ENCODE assay signal across 14 cellular contexts in the genomic region with DNA sequence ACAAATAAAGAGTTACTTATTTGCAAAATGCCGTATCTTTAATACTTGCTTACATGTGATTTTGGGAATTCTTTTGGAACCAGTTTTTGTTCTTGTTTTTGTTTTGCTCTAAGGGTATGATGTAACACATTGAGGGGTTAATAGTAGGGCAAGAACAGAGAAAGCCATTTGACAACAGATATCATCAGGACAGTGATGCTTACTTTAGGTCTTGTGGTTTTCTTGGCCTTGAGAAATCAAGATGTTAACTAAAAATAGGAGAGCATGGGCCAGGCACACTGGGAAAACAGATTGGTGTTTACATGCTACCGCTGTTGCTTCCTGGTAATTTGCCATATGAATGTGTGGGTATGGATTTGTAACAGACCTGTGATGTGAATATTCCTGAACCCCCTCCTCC. TPM values are rescaled to one million over a fixed set of nuclear protein-coding genes. Genes with fewer than 3 reads are reported as not detected.
A peak's percentile ranks its signal among the peaks of the same experiment; 100 is the strongest.
DNase-seq lines count a peak whose midpoint lies in the region; ATAC-seq and TF ChIP-seq lines count a peak whose summit lies in the region.
"Had no signal": no experiment of that assay in that cellular context is flagged by ENCODE, and none has a peak within 500 bp of the region (broad histone marks: within the 10 kb centered on the region; RNA-seq: fewer than 3 reads in every experiment).

No MANE protein-coding gene starts in this region.

- no peaks in the 10 kb centered on the region for H3K36me3 Mint-ChIP-seq in CD4-positive, CD25-positive, alpha-beta regulatory T cell
- H3K36me3 Mint-ChIP-seq in HFFc6 (ENCODE audit: low read depth) (peaks cover 7% of the 10 kb centered on the region; the same call in 1 of the 2 replicates), osteocyte (ENCODE audit: unreplicated experiment) (peaks cover 2% of the 10 kb centered on the region), endothelial cell (ENCODE audit: low read depth, unreplicated experiment) (peaks cover 5% of the 10 kb centered on the region)

- H3K27me3 Mint-ChIP-seq in CD4-positive, CD25-positive, alpha-beta regulatory T cell: peaks cover 5% of the 10 kb centered on the region
- H3K27me3 Mint-ChIP-seq in HFFc6 (ENCODE audit: insufficient read depth): no peaks in the 10 kb centered on the region; the same call in 1 of the 2 replicates
- no peaks in the 10 kb centered on the region for H3K27me3 Mint-ChIP-seq in osteocyte (ENCODE audit: unreplicated experiment)
- peaks cover 10% of the 10 kb centered on the region for H3K27me3 Mint-ChIP-seq in endothelial cell (ENCODE audit: unreplicated experiment)
- H3K27me3 Mint-ChIP-seq: central memory CD8-positive, alpha-beta T cell had no signal

- peak overlapping the region in 2 of 4 donors; percentile 34 to 99 for H3K4me3 Mint-ChIP-seq in CD4-positive, CD25-positive, alpha-beta regulatory T cell
- H3K4me3 Mint-ChIP-seq in HFFc6: no peak overlapping the region
- H3K4me3 Mint-ChIP-seq in osteocyte (ENCODE audit: unreplicated experiment): no peak overlapping the region
- H3K4me3 Mint-ChIP-seq in endothelial cell (ENCODE audit: unreplicated experiment): no peak overlapping the region
- H3K4me3 Mint-ChIP-seq: central memory CD8-positive, alpha-beta T cell had no signal

- in situ Hi-C loops in ACHN (cut with HindIII; ENCODE audit: low pct_ligation_motif_present, low pct_unique_long_range_greater_than_20kb, low sequenced_read_pairs): no loop called here

- DNase-seq in CD4-positive, CD25-positive, alpha-beta regulatory T cell: no peak
- DNase-seq in HFFc6 (no peak), amniotic epithelial cell (ENCODE audit: low read depth) (peak; percentile 91), myocyte (ENCODE audit: low read depth) (peak; percentile 59), ACHN (no peak), osteocyte (ENCODE audit: extremely low spot score, unreplicated experiment) (no peak), endothelial cell (ENCODE audit: low spot score) (no peak)
- DNase-seq: activated CD4-positive, CD25-positive, alpha-beta regulatory T cell; esophagus squamous epithelium; NCI-H1930; right lobe of liver had no signal

- H3K9me3 Mint-ChIP-seq in CD4-positive, CD25-positive, alpha-beta regulatory T cell: no peaks in the 10 kb centered on the region
- H3K9me3 Mint-ChIP-seq in HFFc6: no peaks in the 10 kb centered on the region
- no peaks in the 10 kb centered on the region for H3K9me3 Mint-ChIP-seq in osteocyte (ENCODE audit: unreplicated experiment)
- no peaks in the 10 kb centered on the region for H3K9me3 Mint-ChIP-seq in endothelial cell (ENCODE audit: unreplicated experiment)
- H3K9me3 Mint-ChIP-seq: central memory CD8-positive, alpha-beta T cell had no signal

- peaks cover 30 to 73% (median 52%) of the 10 kb centered on the region in 4 donors for H3K4me1 Mint-ChIP-seq in CD4-positive, CD25-positive, alpha-beta regulatory T cell
- H3K4me1 Mint-ChIP-seq in HFFc6 (ENCODE audit: low read depth) (peaks cover 59% of the 10 kb centered on the region), osteocyte (ENCODE audit: unreplicated experiment) (peaks cover 49% of the 10 kb centered on the region), endothelial cell (ENCODE audit: unreplicated experiment) (peaks cover 12% of the 10 kb centered on the region)

- peaks cover 25% of the 10 kb centered on the region for H3K4me1 ChIP-seq in CD4-positive, CD25-positive, alpha-beta regulatory T cell (ENCODE audit: control insufficient read depth, insufficient read depth, low read length, poor library complexity, severe bottlenecking)

- H3K9me3 ChIP-seq in CD4-positive, CD25-positive, alpha-beta regulatory T cell (ENCODE audit: control insufficient read depth in 2 of 2, low read length in 2 of 2): no peaks in the 10 kb centered on the region
- H3K9me3 ChIP-seq: esophagus squamous epithelium, right lobe of liver had no signal

- H3K27me3 ChIP-seq in CD4-positive, CD25-positive, alpha-beta regulatory T cell (ENCODE audit: control insufficient read depth, insufficient read depth, low read length): no peaks in the 10 kb centered on the region
- H3K27me3 ChIP-seq: esophagus squamous epithelium, right lobe of liver had no signal

- peak overlapping the region in 2 of 3 donors; percentile 0 to 54 for H3K27ac Mint-ChIP-seq in CD4-positive, CD25-positive, alpha-beta regulatory T cell
- 0 out of 2 replicates have a peak overlapping the region, but pooled peaks have one; percentile 12 for H3K27ac Mint-ChIP-seq in HFFc6
- H3K27ac Mint-ChIP-seq in osteocyte (ENCODE audit: unreplicated experiment): no peak overlapping the region
- no peak overlapping the region for H3K27ac Mint-ChIP-seq in endothelial cell (ENCODE audit: unreplicated experiment)

- H3K4me3 ChIP-seq in CD4-positive, CD25-positive, alpha-beta regulatory T cell (ENCODE audit: low read depth, low read length): peak overlapping the region; percentile 18
- H3K4me3 ChIP-seq: right lobe of liver had no signal

- H3K36me3 ChIP-seq in CD4-positive, CD25-positive, alpha-beta regulatory T cell (ENCODE audit: control insufficient read depth, insufficient read depth, low read length): no peaks in the 10 kb centered on the region
- H3K36me3 ChIP-seq: esophagus squamous epithelium, right lobe of liver had no signal

- no peak overlapping the region for H3K27ac ChIP-seq in CD4-positive, CD25-positive, alpha-beta regulatory T cell (ENCODE audit: insufficient read depth, low read length, poor library complexity, severe bottlenecking)
- H3K27ac ChIP-seq: right lobe of liver had no signal

- ATAC-seq in CD4-positive, CD25-positive, alpha-beta regulatory T cell (ENCODE audit: low read depth in 2 of 2): no peak
- no peak for ATAC-seq in HG02852 (IDR thresholded peaks at IDR 0.05; ENCODE audit: unreplicated experiment)
- ATAC-seq: right lobe of liver, SK-N-SH treated with all-trans-retinoic acid at 6 μM for 48 hours had no signal

- TF ChIP-seq CTCF in HFFc6 (IDR thresholded peaks at IDR 0.05) (no peak), osteocyte (IDR thresholded peaks at IDR 0.05) (no peak), endothelial cell (IDR thresholded peaks at IDR 0.05; ENCODE audit: unreplicated experiment) (no peak)

RNA-seq across cellular contexts. Expression of gene SAMD8, which starts 3.7 kb away (rescaled TPM):
- 36.9 TPM for total RNA-seq in CD4-positive, CD25-positive, alpha-beta regulatory T cell
- 1 to 10 TPM; 6.5 to 8.0 (median 7.7) TPM for polyA plus RNA-seq in CD4-positive, CD25-positive, alpha-beta regulatory T cell
- total RNA-seq in HFFc6 (2021; fragmentation: NEBNext Ultra II Directional; extraction: Animal tissue kit (Norgen Biotek cat#: 25700)): 10 to 100 TPM; 26.5 to 31.5 (median 29.9) TPM
- total RNA-seq in myocyte (40.1 and 40.5 TPM in 2 replicates), osteocyte (25.9 and 26.4 TPM in 2 replicates), endothelial cell (ENCODE audit: unreplicated experiment) (29.0 TPM)
- 10.9 TPM for polyA plus RNA-seq in myocyte (2012)

Comparison
In these comparisons a context has a peak if more than half of its experiments do, and no peak if none do; other contexts are left out.
1. DNase-seq: peak in amniotic epithelial cell (single experiment) and myocyte (single experiment); none in CD4-positive, CD25-positive, alpha-beta regulatory T cell (0 of 3), HFFc6 (single experiment), ACHN (single experiment), osteocyte (single experiment) and endothelial cell (single experiment).
2. H3K27ac Mint-ChIP-seq: peak in CD4-positive, CD25-positive, alpha-beta regulatory T cell (2 of 3) and HFFc6 (single experiment); none in osteocyte (single experiment) and endothelial cell (single experiment).